ENCODE assay signal across 26 cellular contexts in the genomic region with DNA sequence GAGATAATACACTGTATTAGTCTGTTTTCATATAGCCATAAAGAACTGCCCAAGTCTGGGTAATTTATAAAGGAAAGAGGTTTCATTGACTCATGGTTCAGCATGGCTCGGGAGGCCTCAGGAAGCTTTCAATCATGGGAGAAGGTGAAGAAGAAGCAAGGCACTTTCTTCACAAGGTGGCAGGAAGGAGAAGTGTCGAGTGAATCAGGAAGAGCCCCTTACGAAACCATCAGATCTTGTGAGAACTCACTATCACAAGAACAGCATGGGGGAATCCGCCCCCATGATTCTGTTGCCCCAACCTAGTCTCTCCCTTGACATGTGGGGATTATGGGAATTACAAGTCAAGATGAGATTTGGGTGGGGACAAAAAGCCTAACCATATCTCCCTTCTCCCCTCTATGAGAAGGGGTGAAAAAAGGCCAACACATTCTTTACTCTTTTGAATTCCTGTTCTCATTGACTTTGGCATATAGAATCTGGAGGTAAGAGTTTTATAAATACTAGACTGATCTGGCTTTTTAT.
"Had no signal": no experiment of that assay in that cellular context is flagged by ENCODE, and none has a peak within 500 bp of the region (broad histone marks: within the 10 kb centered on the region; RNA-seq: fewer than 3 reads in every experiment).

No MANE protein-coding gene starts in this region.

- H3K4me3 Mint-ChIP-seq: activated CD4-positive, alpha-beta T cell treated with anti-CD3 and anti-CD28 coated beads, Interleukin-2, amount 10 ng/mL, durations not matched to agents 7 days and 5 days; activated CD8-positive, alpha-beta memory T cell treated with anti-CD3 and anti-CD28 coated beads, Interleukin-2, amount 10 ng/mL, durations not matched to agents 7 days and 5 days; activated CD8-positive, alpha-beta T cell treated with anti-CD3 and anti-CD28 coated beads for 36 hours; activated naive CD4-positive, alpha-beta T cell treated with anti-CD3 and anti-CD28 coated beads, Interleukin-2, amount 10 ng/mL, durations not matched to agents 7 days and 5 days; brain; naive thymus-derived CD8-positive, alpha-beta T cell; T-helper 1 cell treated with Interleukin-12 subunit alpha and Interleukin-12 subunit beta and Interleukin-4 antibody, amounts not matched to agents 30 μg/mL and 1 μg/mL, for 36 hours had no signal

- H3K27me3 Mint-ChIP-seq: activated CD4-positive, alpha-beta T cell treated with anti-CD3 and anti-CD28 coated beads, Interleukin-2, amount 10 ng/mL, durations not matched to agents 7 days and 5 days; activated CD8-positive, alpha-beta memory T cell treated with anti-CD3 and anti-CD28 coated beads, Interleukin-2, amount 10 ng/mL, durations not matched to agents 7 days and 5 days; activated CD8-positive, alpha-beta T cell treated with anti-CD3 and anti-CD28 coated beads for 36 hours; activated naive CD4-positive, alpha-beta T cell treated with anti-CD3 and anti-CD28 coated beads, Interleukin-2, amount 10 ng/mL, durations not matched to agents 7 days and 5 days; naive thymus-derived CD8-positive, alpha-beta T cell had no signal

- H3K4me1 Mint-ChIP-seq: activated CD4-positive, alpha-beta T cell treated with anti-CD3 and anti-CD28 coated beads, Interleukin-2, amount 10 ng/mL, durations not matched to agents 7 days and 5 days; activated naive CD4-positive, alpha-beta T cell treated with anti-CD3 and anti-CD28 coated beads, Interleukin-2, amount 10 ng/mL, durations not matched to agents 7 days and 5 days; brain; naive thymus-derived CD8-positive, alpha-beta T cell had no signal

- ATAC-seq: activated CD4-positive, CD25-positive, alpha-beta regulatory T cell treated with anti-CD3 and anti-CD28 coated beads, Interleukin-2, amount 50 U/mL, for 24 hours; activated CD8-positive, alpha-beta memory T cell treated with anti-CD3 and anti-CD28 coated beads, Interleukin-2, amount 10 ng/mL, durations not matched to agents 7 days and 5 days; activated CD8-positive, alpha-beta T cell treated with anti-CD3 and anti-CD28 coated beads for 36 hours; esophagus mucosa; left lung; naive thymus-derived CD8-positive, alpha-beta T cell; stimulated activated naive CD8-positive, alpha-beta T cell treated with anti-CD3 and anti-CD28 coated beads, Interleukin-15, Interleukin-2, amounts not matched to agents 100 U/mL and 50 U/mL, for 24 hours had no signal

- H3K4me1 ChIP-seq: prostate gland had no signal

- H3K27me3 ChIP-seq: hepatocyte, left lung, ovary, upper lobe of left lung had no signal

- H3K9me3 Mint-ChIP-seq: activated CD8-positive, alpha-beta T cell treated with anti-CD3 and anti-CD28 coated beads for 36 hours; activated naive CD4-positive, alpha-beta T cell treated with anti-CD3 and anti-CD28 coated beads, Interleukin-2, amount 10 ng/mL, durations not matched to agents 7 days and 5 days; brain had no signal

- H3K36me3 ChIP-seq: left lung, ovary, prostate gland, upper lobe of left lung had no signal

- H3K4me3 ChIP-seq: hepatocyte, left lung, lung, ovary, prostate gland, upper lobe of left lung had no signal

- H3K79me2 ChIP-seq: hepatocyte had no signal

- H3K4me2 ChIP-seq: hepatocyte had no signal

- DNase-seq: activated CD4-positive, alpha-beta T cell treated with anti-CD3 and anti-CD28 coated beads, Interleukin-2, amount 10 ng/mL, durations not matched to agents 7 days and 5 days; activated CD8-positive, alpha-beta memory T cell treated with anti-CD3 and anti-CD28 coated beads, Interleukin-2, amount 10 ng/mL, durations not matched to agents 7 days and 5 days; activated CD8-positive, alpha-beta T cell treated with anti-CD3 and anti-CD28 coated beads for 36 hours; activated effector memory CD4-positive, alpha-beta T cell treated with anti-CD3 and anti-CD28 coated beads, Interleukin-2, amount 50 U/mL, for 16 hours; activated naive CD4-positive, alpha-beta T cell treated with anti-CD3 and anti-CD28 coated beads, Interleukin-2, amount 10 ng/mL, durations not matched to agents 7 days and 5 days; activated T-cell treated with anti-CD3 and anti-CD28 coated beads for 4 hours; caudate nucleus; dermis blood vessel endothelial cell; effector memory CD4-positive, alpha-beta T cell; foreskin melanocyte; glutamatergic neuron; kidney glomerular epithelial cell; left lung; naive thymus-derived CD8-positive, alpha-beta T cell; ovary; stimulated activated CD4-positive, alpha-beta T cell treated with anti-CD3 and anti-CD28 coated beads, Interleukin-4, amount 100 ng/mL, for 24 hours; stimulated activated naive CD8-positive, alpha-beta T cell treated with anti-CD3 and anti-CD28 coated beads, Interleukin-15, Interleukin-2, amounts not matched to agents 100 U/mL and 50 U/mL, for 24 hours; upper lobe of left lung had no signal

- H3K9me3 ChIP-seq: left lung, ovary, prostate gland, upper lobe of left lung had no signal

- H3K27ac Mint-ChIP-seq: activated CD4-positive, alpha-beta T cell treated with anti-CD3 and anti-CD28 coated beads, Interleukin-2, amount 10 ng/mL, durations not matched to agents 7 days and 5 days; activated CD8-positive, alpha-beta memory T cell treated with anti-CD3 and anti-CD28 coated beads, Interleukin-2, amount 10 ng/mL, durations not matched to agents 7 days and 5 days; activated CD8-positive, alpha-beta T cell treated with anti-CD3 and anti-CD28 coated beads for 36 hours; activated naive CD4-positive, alpha-beta T cell treated with anti-CD3 and anti-CD28 coated beads, Interleukin-2, amount 10 ng/mL, durations not matched to agents 7 days and 5 days; T-helper 1 cell treated with Interleukin-12 subunit alpha and Interleukin-12 subunit beta and Interleukin-4 antibody, amounts not matched to agents 30 μg/mL and 1 μg/mL, for 36 hours had no signal

- H3K36me3 Mint-ChIP-seq: brain; naive thymus-derived CD8-positive, alpha-beta T cell had no signal

- H3K27ac ChIP-seq: hepatocyte, ovary, prostate gland, VCaP had no signal
